In the genomic region with DNA sequence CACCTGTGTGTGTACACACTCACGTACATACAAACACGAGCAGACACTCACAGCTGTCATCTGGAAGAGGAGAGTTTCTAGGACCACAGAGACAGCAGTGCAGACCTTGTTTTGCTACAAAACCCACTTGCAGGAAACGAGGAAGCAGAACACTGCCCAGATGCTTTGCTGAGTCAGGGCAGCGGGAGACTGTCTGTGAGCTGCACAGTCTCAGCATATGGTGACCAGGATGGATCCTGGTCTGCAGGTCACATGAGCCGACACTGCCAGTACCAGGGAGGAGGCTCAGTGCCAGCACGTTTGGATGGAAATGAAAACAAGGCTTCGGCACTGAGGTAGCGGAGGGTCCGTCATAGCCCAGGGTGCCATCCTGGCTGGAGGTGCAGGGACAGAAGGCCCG, we compare ENCODE assay signal across 21 cellular contexts.
"Had no signal": no experiment of that assay in that cellular context is flagged by ENCODE, and none has a peak within 500 bp of the region (broad histone marks: within the 10 kb centered on the region; RNA-seq: fewer than 3 reads in every experiment).

No MANE protein-coding gene starts in this region.

- H3K27me3 ChIP-seq: sigmoid colon, upper lobe of left lung had no signal

- H3K27me3 Mint-ChIP-seq: activated CD4-positive, alpha-beta T cell treated with anti-CD3 and anti-CD28 coated beads, Interleukin-2, amount 10 ng/mL, durations not matched to agents 7 days and 5 days; stimulated activated naive B cell treated with anti-CD40 and anti-IgM and Interleukin-4, amounts not matched to agents 10 μg/mL and 1 μg/mL and 100 μg/mL, for 72 hours had no signal

- DNase-seq: activated CD4-positive, alpha-beta T cell treated with anti-CD3 and anti-CD28 coated beads, Interleukin-2, amount 10 ng/mL, durations not matched to agents 7 days and 5 days; activated CD8-positive, alpha-beta memory T cell treated with anti-CD3 and anti-CD28 coated beads, Interleukin-2, amount 50 U/mL, for 4 hours; activated naive CD4-positive, alpha-beta T cell treated with anti-CD3 and anti-CD28 coated beads for 36 hours; activated T-cell treated with anti-CD3 and anti-CD28 coated beads, Interleukin-2, amount 50 U/mL, for 4 hours; effector memory CD4-positive, alpha-beta T cell; foreskin fibroblast; glutamatergic neuron; hypothalamus; kidney; left ventricle myocardium superior; nephron progenitor cell; occipital lobe; posterior cingulate gyrus; sigmoid colon; stimulated activated CD4-positive, alpha-beta T cell treated with anti-CD3 and anti-CD28 coated beads, Interleukin-4, amount 100 ng/mL, for 4 hours; stimulated activated naive B cell treated with anti-CD40 and anti-IgM and Interleukin-4, amounts not matched to agents 10 μg/mL and 1 μg/mL and 100 μg/mL, for 72 hours had no signal

- H3K36me3 Mint-ChIP-seq: brain; stimulated activated naive B cell treated with anti-CD40 and anti-IgM and Interleukin-4, amounts not matched to agents 10 μg/mL and 1 μg/mL and 100 μg/mL, for 72 hours had no signal

- H3K4me1 ChIP-seq: upper lobe of left lung had no signal

- H3K27ac Mint-ChIP-seq: activated CD4-positive, alpha-beta T cell treated with anti-CD3 and anti-CD28 coated beads, Interleukin-2, amount 10 ng/mL, durations not matched to agents 7 days and 5 days; activated naive CD4-positive, alpha-beta T cell treated with anti-CD3 and anti-CD28 coated beads for 36 hours; brain; nephron progenitor cell; stimulated activated naive B cell treated with anti-CD40 and anti-IgM and Interleukin-4, amounts not matched to agents 10 μg/mL and 1 μg/mL and 100 μg/mL, for 72 hours; T-helper 1 cell treated with Interleukin-12 subunit alpha and Interleukin-12 subunit beta and Interleukin-4 antibody, amounts not matched to agents 30 μg/mL and 1 μg/mL, for 36 hours had no signal

- H3K4me1 Mint-ChIP-seq: activated CD4-positive, alpha-beta T cell treated with anti-CD3 and anti-CD28 coated beads, Interleukin-2, amount 10 ng/mL, durations not matched to agents 7 days and 5 days; nephron progenitor cell; stimulated activated naive B cell treated with anti-CD40 and anti-IgM and Interleukin-4, amounts not matched to agents 10 μg/mL and 1 μg/mL and 100 μg/mL, for 72 hours had no signal

- H3K9me3 ChIP-seq: thoracic aorta, upper lobe of left lung had no signal

- H3K4me3 Mint-ChIP-seq: activated CD4-positive, alpha-beta T cell treated with anti-CD3 and anti-CD28 coated beads, Interleukin-2, amount 10 ng/mL, durations not matched to agents 7 days and 5 days; activated naive CD4-positive, alpha-beta T cell treated with anti-CD3 and anti-CD28 coated beads for 36 hours; activated T-cell treated with anti-CD3 and anti-CD28 coated beads, Interleukin-2, amount 50 U/mL, for 4 hours; brain; nephron progenitor cell; stimulated activated naive B cell treated with anti-CD40 and anti-IgM and Interleukin-4, amounts not matched to agents 10 μg/mL and 1 μg/mL and 100 μg/mL, for 72 hours; T-helper 1 cell treated with Interleukin-12 subunit alpha and Interleukin-12 subunit beta and Interleukin-4 antibody, amounts not matched to agents 30 μg/mL and 1 μg/mL, for 36 hours had no signal

- H3K4me3 ChIP-seq: sigmoid colon, thoracic aorta, upper lobe of left lung had no signal

- H3K36me3 ChIP-seq: sigmoid colon, thoracic aorta, upper lobe of left lung had no signal

- ATAC-seq: activated T-cell treated with anti-CD3 and anti-CD28 coated beads, Interleukin-2, amount 50 U/mL, for 4 hours; left ventricle myocardium superior; stimulated activated naive B cell treated with anti-CD40 and anti-IgM and Interleukin-4, amounts not matched to agents 10 μg/mL and 1 μg/mL and 100 μg/mL, for 72 hours had no signal

- H3K27ac ChIP-seq: epithelial cell of prostate, sigmoid colon, thoracic aorta, upper lobe of left lung had no signal
